35 cellular contexts compared by ENCODE assay signal in the genomic region with DNA sequence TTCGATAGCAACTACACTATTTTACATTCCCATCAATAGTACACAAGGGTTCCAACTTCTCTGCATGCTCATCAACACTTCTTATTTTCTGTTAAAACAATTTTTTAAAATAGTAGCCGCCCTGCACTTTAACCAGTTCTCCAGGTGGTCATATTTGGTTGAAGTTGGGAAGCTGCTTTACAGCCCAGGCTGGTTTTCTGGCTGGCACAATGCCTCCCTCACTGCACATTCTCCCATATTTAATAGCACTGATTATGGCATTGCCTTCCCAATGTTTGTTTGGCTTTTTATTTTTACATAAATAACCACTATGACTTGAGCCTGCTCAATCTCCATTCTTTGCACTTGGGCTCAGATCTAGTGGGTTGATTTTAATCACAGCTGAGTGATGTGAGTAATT.
"Had no signal": no experiment of that assay in that cellular context is flagged by ENCODE, and none has a peak within 500 bp of the region (broad histone marks: within the 10 kb centered on the region; RNA-seq: fewer than 3 reads in every experiment).

No MANE protein-coding gene starts in this region.

- H3K4me1 Mint-ChIP-seq: activated naive CD4-positive, alpha-beta T cell treated with anti-CD3 and anti-CD28 coated beads, Interleukin-2, amount 50 U/mL, for 24 hours; activated naive CD8-positive, alpha-beta T cell treated with anti-CD3 and anti-CD28 coated beads, Interleukin-2, amount 10 ng/mL, durations not matched to agents 7 days and 5 days; brain had no signal

- H3K27me3 ChIP-seq: ascending aorta, Peyer's patch had no signal

- H3K9ac ChIP-seq: KMS-11 had no signal

- H3K4me2 ChIP-seq: KMS-11 had no signal

- H3K36me3 Mint-ChIP-seq: activated naive CD4-positive, alpha-beta T cell treated with anti-CD3 and anti-CD28 coated beads, Interleukin-2, amount 50 U/mL, for 24 hours; activated naive CD8-positive, alpha-beta T cell treated with anti-CD3 and anti-CD28 coated beads, Interleukin-2, amount 10 ng/mL, durations not matched to agents 7 days and 5 days had no signal

- H3K9me3 Mint-ChIP-seq: activated naive CD8-positive, alpha-beta T cell treated with anti-CD3 and anti-CD28 coated beads, Interleukin-2, amount 10 ng/mL, durations not matched to agents 7 days and 5 days; activated T-cell treated with anti-CD3 and anti-CD28 coated beads, Interleukin-2, amount 50 U/mL, for 24 hours; activated T-helper 2 cell treated with anti-CD3 and anti-CD28 coated beads, Interferon-gamma antibody, Interleukin-2, Interleukin-4, amounts not matched to agents 10 μg/mL and 5 μg/mL and 100 μg/mL, durations not matched to agents 14 hours and 24 hours and 36 hours had no signal

- H3K9me3 ChIP-seq: ascending aorta, Peyer's patch had no signal

- H3K27ac Mint-ChIP-seq: activated CD4-positive, alpha-beta T cell treated with anti-CD3 and anti-CD28 coated beads, Interleukin-2, amount 10 ng/mL, durations not matched to agents 24 days and 14 days; activated CD8-positive, alpha-beta T cell treated with anti-CD3 and anti-CD28 coated beads, Interleukin-2, amount 10 ng/mL, durations not matched to agents 7 days and 5 days; activated naive CD4-positive, alpha-beta T cell treated with anti-CD3 and anti-CD28 coated beads, Interleukin-2, amount 50 U/mL, for 24 hours; activated naive CD8-positive, alpha-beta T cell treated with anti-CD3 and anti-CD28 coated beads, Interleukin-2, amount 10 ng/mL, durations not matched to agents 7 days and 5 days; activated T-cell treated with anti-CD3 and anti-CD28 coated beads, Interleukin-2, amount 50 U/mL, for 24 hours; activated T-helper 2 cell treated with anti-CD3 and anti-CD28 coated beads, Interferon-gamma antibody, Interleukin-2, Interleukin-4, amounts not matched to agents 10 μg/mL and 5 μg/mL and 100 μg/mL, durations not matched to agents 14 hours and 24 hours and 36 hours; brain had no signal

- H3K27me3 Mint-ChIP-seq: activated naive CD4-positive, alpha-beta T cell treated with anti-CD3 and anti-CD28 coated beads, Interleukin-2, amount 50 U/mL, for 24 hours had no signal

- H3K4me3 Mint-ChIP-seq: activated CD4-positive, alpha-beta T cell treated with anti-CD3 and anti-CD28 coated beads, Interleukin-2, amount 10 ng/mL, durations not matched to agents 24 days and 14 days; activated CD8-positive, alpha-beta T cell treated with anti-CD3 and anti-CD28 coated beads, Interleukin-2, amount 10 ng/mL, durations not matched to agents 7 days and 5 days; activated naive CD4-positive, alpha-beta T cell treated with anti-CD3 and anti-CD28 coated beads, Interleukin-2, amount 50 U/mL, for 24 hours; activated naive CD8-positive, alpha-beta T cell treated with anti-CD3 and anti-CD28 coated beads, Interleukin-2, amount 10 ng/mL, durations not matched to agents 7 days and 5 days; activated T-cell treated with anti-CD3 and anti-CD28 coated beads, Interleukin-2, amount 50 U/mL, for 24 hours; brain had no signal

- H3K27ac ChIP-seq: ascending aorta, KMS-11, Peyer's patch had no signal

- H3K4me3 ChIP-seq: ascending aorta, Peyer's patch had no signal

- H3K36me3 ChIP-seq: ascending aorta, Peyer's patch had no signal

- H3K4me1 ChIP-seq: ascending aorta had no signal

- ATAC-seq: activated CD8-positive, alpha-beta T cell treated with anti-CD3 and anti-CD28 coated beads, Interleukin-2, amount 10 ng/mL, durations not matched to agents 7 days and 5 days; PC-3; Right ventricle myocardium inferior; SK-N-SH treated with all-trans-retinoic acid at 6 μM for 48 hours had no signal

- DNase-seq: activated CD4-positive, alpha-beta T cell treated with anti-CD3 and anti-CD28 coated beads, Interleukin-2, amount 10 ng/mL, durations not matched to agents 24 days and 14 days; activated CD4-positive, alpha-beta T cell treated with anti-CD3 and anti-CD28 coated beads, Interleukin-2, amount 50 U/mL, for 4 hours; activated CD8-positive, alpha-beta T cell treated with anti-CD3 and anti-CD28 coated beads, Interleukin-2, amount 10 ng/mL, durations not matched to agents 7 days and 5 days; activated gamma-delta T cell; activated naive CD4-positive, alpha-beta T cell treated with Interleukin-2 at 50 U/mL for 16 hours; activated naive CD8-positive, alpha-beta T cell treated with anti-CD3 and anti-CD28 coated beads, Interleukin-2, amount 10 ng/mL, durations not matched to agents 7 days and 5 days; activated T-cell treated with anti-CD3 and anti-CD28 coated beads, Interleukin-2, amount 50 U/mL, for 24 hours; amygdala; central memory CD4-positive, alpha-beta T cell; NCI-H1048; NCI-H1105 treated with DMSO at 0.1 percent for 48 hours; NCI-H1436; NCI-H1694; NCI-H1930; NCI-H2081 treated with DMSO at 0.1 percent for 48 hours; NCI-H345; NCI-H510A; NCI-H526; NCI-H748 treated with DMSO at 0.1 percent for 48 hours; NK-92 treated with Interleukin-12 subunit alpha and Interleukin-12 subunit beta, amount 100 ng/mL, for 24 hours; PC-3; Peyer's patch; RPMI8226; SIG-M5; SW 1271; T-helper 1 cell; T-helper 2 cell; T-helper 9 cell had no signal
